Comparison of ENCODE assay signal across 15 cellular contexts in genomic region chr1:24506706-24507422, GRCh38. TPM values are rescaled to one million over a fixed set of nuclear protein-coding genes. Genes with fewer than 3 reads are reported as not detected.
A peak's percentile ranks its signal among the peaks of the same experiment; 100 is the strongest.
DNase-seq lines count a peak whose midpoint lies in the region; ATAC-seq, FAIRE-seq and TF ChIP-seq lines count a peak whose summit lies in the region.
"Had no signal": no experiment of that assay in that cellular context is flagged by ENCODE, and none has a peak within 500 bp of the region (broad histone marks: within the 10 kb centered on the region; RNA-seq: fewer than 3 reads in every experiment).

No MANE protein-coding gene starts in this region.

- ATAC-seq in stimulated activated memory B cell treated with anti-CD40 and anti-IgM and Interleukin-4, amounts not matched to agents 10 μg/mL and 1 μg/mL and 100 μg/mL, for 72 hours: no peak
- ATAC-seq in stimulated activated naive B cell treated with anti-CD40 and anti-IgM and Interleukin-4, amounts not matched to agents 10 μg/mL and 1 μg/mL and 100 μg/mL, for 72 hours (replicated peaks): no peak
- no peak for ATAC-seq in GM21723 (IDR thresholded peaks at IDR 0.05; ENCODE audit: unreplicated experiment)

- POLR2A ChIA-PET in activated CD4-positive, alpha-beta memory T cell treated with anti-CD3 and anti-CD28 coated beads for 36 hours (lab: Charles Lee): interaction anchor here (0.6 to 2.3 kb wide), 3 partner anchors 18 to 91 kb away, joined by 3 to 6 read pairs (median 6); partner anchors contain the start of gene NIPAL3
- POLR2A ChIA-PET in H1 (lab: Charles Lee; ENCODE audit: partially characterized antibody): no interaction called here

- no peak overlapping the region for H4K8ac ChIP-seq in H1 (ENCODE audit: extremely low read depth, insufficient read depth, low read length)

- DNase-seq in activated effector memory CD4-positive, alpha-beta T cell treated with anti-CD3 and anti-CD28 coated beads, Interleukin-2, amount 50 U/mL, for 16 hours: peak; percentile 72
- DNase-seq in activated effector memory CD4-positive, alpha-beta T cell treated with Interleukin-2 at 50 U/mL for 16 hours: no peak
- peak; percentile 28 for DNase-seq in activated CD4-positive, alpha-beta memory T cell treated with anti-CD3 and anti-CD28 coated beads for 36 hours
- DNase-seq in H1 (ENCODE audit: low read depth in 1 of 2, low spot score in 2 of 2) (no peak), NCI-H2171 treated with DMSO at 0.1 percent for 48 hours (lab: John Stamatoyannopoulos, UW) (no peak)
- DNase-seq in stimulated activated naive B cell treated with anti-CD40 and anti-IgM and Interleukin-4, amounts not matched to agents 10 μg/mL and 1 μg/mL and 100 μg/mL, for 72 hours: no peak
- DNase-seq: amygdala; DMS53; NCI-H1417; NCI-H510A treated with DMSO at 0.1 percent for 48 hours; PC-9; stimulated activated CD4-positive, alpha-beta T cell treated with anti-CD3 and anti-CD28 coated beads, Interleukin-15, amount 100 ng/mL, for 24 hours had no signal

- TF ChIP-seq POLR2A in H1 (IDR thresholded peaks at IDR 0.05; ENCODE audit: control extremely low read depth in 1 of 2, low read depth in 2 of 2, low read length in 2 of 2): no peak

- H3K14ac ChIP-seq in H1 (ENCODE audit: insufficient read length): no peak overlapping the region

- no peak overlapping the region; a peak in 2 of 4 replicates for H3K4me2 ChIP-seq in H1 (ENCODE audit: insufficient read depth in 1 of 2, low read depth in 2 of 2, low read length in 2 of 2)
- H3K4me2 ChIP-seq: PC-9 had no signal

- no peak overlapping the region for H2AK5ac ChIP-seq in H1 (ENCODE audit: low read depth, low read length)

- H3K36me3 Mint-ChIP-seq in activated CD4-positive, alpha-beta memory T cell treated with anti-CD3 and anti-CD28 coated beads for 36 hours: peaks cover 45% of the 10 kb centered on the region
- peaks cover 16% of the 10 kb centered on the region for H3K36me3 Mint-ChIP-seq in stimulated activated memory B cell treated with anti-CD40 and anti-IgM and Interleukin-4, amounts not matched to agents 10 μg/mL and 1 μg/mL and 100 μg/mL, for 72 hours
- H3K36me3 Mint-ChIP-seq in stimulated activated naive B cell treated with anti-CD40 and anti-IgM and Interleukin-4, amounts not matched to agents 10 μg/mL and 1 μg/mL and 100 μg/mL, for 72 hours: peaks cover 13% of the 10 kb centered on the region in 2 donors

- peak overlapping the region; percentile 57 for H3K4me3 Mint-ChIP-seq in activated CD4-positive, alpha-beta memory T cell treated with anti-CD3 and anti-CD28 coated beads for 36 hours
- no peak overlapping the region for H3K4me3 Mint-ChIP-seq in stimulated activated memory B cell treated with anti-CD40 and anti-IgM and Interleukin-4, amounts not matched to agents 10 μg/mL and 1 μg/mL and 100 μg/mL, for 72 hours
- no peak overlapping the region for H3K4me3 Mint-ChIP-seq in stimulated activated naive B cell treated with anti-CD40 and anti-IgM and Interleukin-4, amounts not matched to agents 10 μg/mL and 1 μg/mL and 100 μg/mL, for 72 hours

- H3K4me1 ChIP-seq in H1 (replicated peaks in 1 of 4; ENCODE audit: control insufficient read depth in 3 of 4, insufficient read depth in 4 of 4, low read length in 3 of 4): peaks cover 0 to 15% (median 14%) of the 10 kb centered on the region in 4 experiments; a peak in 6 of 7 replicates

- H3K27me3 ChIP-seq in H1 (replicated peaks in 1 of 4; ENCODE audit: control insufficient read depth in 3 of 4, extremely low read depth in 1 of 4, insufficient read depth in 3 of 4, low read length in 3 of 4): peaks cover 0 to 7% (median 0%) of the 10 kb centered on the region in 4 experiments; a peak in 3 of 7 replicates

- peaks cover 67% of the 10 kb centered on the region for H3K4me1 Mint-ChIP-seq in activated CD4-positive, alpha-beta memory T cell treated with anti-CD3 and anti-CD28 coated beads for 36 hours (ENCODE audit: low read depth)
- peaks cover 57% of the 10 kb centered on the region for H3K4me1 Mint-ChIP-seq in stimulated activated memory B cell treated with anti-CD40 and anti-IgM and Interleukin-4, amounts not matched to agents 10 μg/mL and 1 μg/mL and 100 μg/mL, for 72 hours
- H3K4me1 Mint-ChIP-seq in stimulated activated naive B cell treated with anti-CD40 and anti-IgM and Interleukin-4, amounts not matched to agents 10 μg/mL and 1 μg/mL and 100 μg/mL, for 72 hours: peaks cover 24 to 57% of the 10 kb centered on the region in 2 donors

- CTCF ChIA-PET in activated CD4-positive, alpha-beta memory T cell treated with anti-CD3 and anti-CD28 coated beads for 36 hours (lab: Charles Lee): interaction anchor here (0.7 to 7.2 kb wide), 9 partner anchors 15 to 92 kb away, joined by 3 to 62 read pairs (median 4); partner anchors contain the start of gene NIPAL3
- CTCF ChIA-PET in H1 (lab: Charles Lee; ENCODE audit: partially characterized antibody): interaction anchor here (1.0 to 3.7 kb wide), 3 partner anchors 19 to 80 kb away, joined by 3 to 18 read pairs (median 5); no protein-coding TSS in a partner anchor

- peak overlapping the region; percentile 5; the same call in 1 of the 2 replicates for H2BK12ac ChIP-seq in H1 (ENCODE audit: low read depth, low read length)

- no peak overlapping the region for H2BK20ac ChIP-seq in H1 (ENCODE audit: low read length)

- no peak overlapping the region for H3K56ac ChIP-seq in H1 (replicated peaks; ENCODE audit: insufficient read length, low read depth, low read length)

- no peak overlapping the region for H4K91ac ChIP-seq in H1 (replicated peaks; ENCODE audit: insufficient read length, low read length)

- no peak for FAIRE-seq in H1 (lab: Jason Lieb, UNC)

- H3K27me3 Mint-ChIP-seq in activated CD4-positive, alpha-beta memory T cell treated with anti-CD3 and anti-CD28 coated beads for 36 hours: no peaks in the 10 kb centered on the region
- H3K27me3 Mint-ChIP-seq in stimulated activated memory B cell treated with anti-CD40 and anti-IgM and Interleukin-4, amounts not matched to agents 10 μg/mL and 1 μg/mL and 100 μg/mL, for 72 hours: no peaks in the 10 kb centered on the region
- no peaks in the 10 kb centered on the region for H3K27me3 Mint-ChIP-seq in stimulated activated naive B cell treated with anti-CD40 and anti-IgM and Interleukin-4, amounts not matched to agents 10 μg/mL and 1 μg/mL and 100 μg/mL, for 72 hours

- H3K27ac Mint-ChIP-seq in activated CD4-positive, alpha-beta memory T cell treated with anti-CD3 and anti-CD28 coated beads for 36 hours: peak overlapping the region; percentile 90
- H3K27ac Mint-ChIP-seq in stimulated activated memory B cell treated with anti-CD40 and anti-IgM and Interleukin-4, amounts not matched to agents 10 μg/mL and 1 μg/mL and 100 μg/mL, for 72 hours: peak overlapping the region; percentile 42
- H3K27ac Mint-ChIP-seq in stimulated activated naive B cell treated with anti-CD40 and anti-IgM and Interleukin-4, amounts not matched to agents 10 μg/mL and 1 μg/mL and 100 μg/mL, for 72 hours: no peak overlapping the region

- TF ChIP-seq CTCF in H1 (IDR thresholded peaks at IDR 0.05; ENCODE audit: control extremely low read depth in 1 of 3, insufficient read depth in 1 of 3, low read depth in 1 of 3, low read length in 3 of 3): no peak

- no peaks in the 10 kb centered on the region for H4K20me1 ChIP-seq in H1 (replicated peaks in 1 of 2; ENCODE audit: control insufficient read depth in 1 of 2, insufficient read depth in 2 of 2, low read length in 2 of 2)

- no peaks in the 10 kb centered on the region; a peak in 1 of 4 replicates for H3K79me2 ChIP-seq in H1 (ENCODE audit: control insufficient read depth in 1 of 2, insufficient read depth in 2 of 2, low read length in 2 of 2)

- no peak overlapping the region for H2BK5ac ChIP-seq in H1 (ENCODE audit: low read depth, low read length)

- WGBS in H1 (ENCODE audit: extremely low coverage in 1 of 2, insufficient coverage in 1 of 2, insufficient read length in 1 of 2, insufficient replicate concordance in 2 of 2, low coverage in 1 of 2, low lambda C conversion rate in 2 of 2, missing lambda C conversion rate in 1 of 2), 2 experiments: 87% methylated on average over 5 of the region's 5 CpGs; no CpG with 5 or more reads in 1 of the 2 experiments

- intact Hi-C loops in activated CD4-positive, alpha-beta memory T cell treated with anti-CD3 and anti-CD28 coated beads for 36 hours (cut with micrococcal nuclease): loop anchor here (10.0 kb wide), 1 partner anchor 78 kb away; no protein-coding TSS in a partner anchor

- no peaks in the 10 kb centered on the region for H3K36me3 ChIP-seq in H1 (ENCODE audit: control insufficient read depth in 2 of 4, insufficient read depth in 4 of 4, low read length in 3 of 4)

- H3K9me3 Mint-ChIP-seq in activated CD4-positive, alpha-beta memory T cell treated with anti-CD3 and anti-CD28 coated beads for 36 hours: no peaks in the 10 kb centered on the region
- no peaks in the 10 kb centered on the region for H3K9me3 Mint-ChIP-seq in stimulated activated memory B cell treated with anti-CD40 and anti-IgM and Interleukin-4, amounts not matched to agents 10 μg/mL and 1 μg/mL and 100 μg/mL, for 72 hours
- no peaks in the 10 kb centered on the region for H3K9me3 Mint-ChIP-seq in stimulated activated naive B cell treated with anti-CD40 and anti-IgM and Interleukin-4, amounts not matched to agents 10 μg/mL and 1 μg/mL and 100 μg/mL, for 72 hours

- no peak overlapping the region for H2BK120ac ChIP-seq in H1 (replicated peaks; ENCODE audit: low read depth, low read length)

- no peak overlapping the region for H3K23ac ChIP-seq in H1 (ENCODE audit: insufficient read length)

- no peak for TF ChIP-seq RAD21 in H1 (IDR thresholded peaks at IDR 0.05 in 1 of 2, conservative IDR thresholded peaks at IDR 0.05 in 1 of 2; ENCODE audit: low read depth in 2 of 2, low read length in 2 of 2)

- no peak overlapping the region for H3K4me3 ChIP-seq in H1 (ENCODE audit: extremely low read depth in 1 of 4, insufficient read depth in 2 of 4, low read depth in 3 of 4, low read length in 4 of 4)
- H3K4me3 ChIP-seq: lung, PC-9 had no signal

- peaks cover 10% of the 10 kb centered on the region for H3K23me2 ChIP-seq in H1 (ENCODE audit: low read depth, low read length)

- no peak overlapping the region for H3K9ac ChIP-seq in H1 (replicated peaks in 1 of 4; ENCODE audit: extremely low read depth in 1 of 4, low read depth in 3 of 4, low read length in 3 of 4)

- no peak overlapping the region for H4K5ac ChIP-seq in H1 (ENCODE audit: insufficient read length, low read depth, low read length)

- no peak overlapping the region for H3K4ac ChIP-seq in H1 (replicated peaks; ENCODE audit: insufficient read length, low read depth, low read length)

- H3K18ac ChIP-seq in H1 (ENCODE audit: extremely low read depth, low read length): no peak overlapping the region

- TF ChIP-seq EP300 in H1 (IDR thresholded peaks at IDR 0.05; ENCODE audit: borderline replicate concordance in 1 of 2, low read depth in 2 of 2, low read length in 2 of 2): no peak

- H3K79me1 ChIP-seq in H1 (ENCODE audit: low read depth, low read length): no peaks in the 10 kb centered on the region

- no peak overlapping the region for H2BK15ac ChIP-seq in H1 (ENCODE audit: low read length)

- no peak overlapping the region for H2AFZ ChIP-seq in H1 (ENCODE audit: low read length)
- H2AFZ ChIP-seq: PC-9 had no signal

- no peak overlapping the region for H3K27ac ChIP-seq in H1 (ENCODE audit: low read depth, low read length)
- H3K27ac ChIP-seq: PC-9 had no signal

- no peaks in the 10 kb centered on the region for H3K9me3 ChIP-seq in H1 (ENCODE audit: insufficient read depth in 2 of 2, low read depth in 1 of 2, low read length in 1 of 2)

RNA-seq across cellular contexts. Expression of gene RCAN3, which starts 4.2 kb away (rescaled TPM):
- 10 to 100 TPM; 71.3 to 78.8 TPM for total RNA-seq in activated CD4-positive, alpha-beta memory T cell treated with anti-CD3 and anti-CD28 coated beads for 36 hours
- total RNA-seq in H1 (2021; fragmentation: NEBNext Ultra II Directional; extraction: Animal tissue kit (Norgen Biotek cat#: 25700)): 15.2 and 16.6 TPM in 2 replicates
- polyA plus RNA-seq in H1 (2011; rRNA removed): 5.6 and 5.9 TPM in 2 replicates
- polyA plus RNA-seq in H1 (2011; cell fraction: cytosol; rRNA removed): 7.1 TPM
- polyA plus RNA-seq in H1 (2011; cell fraction: nucleus; rRNA removed): 6.4 TPM
- 5.4 to 12.8 TPM (median 7.1 TPM) in 4 replicates for polyA plus RNA-seq in H1 (2012, experiment 1 of 2)
- 2.1 TPM for polyA plus RNA-seq in H1 (2012, experiment 2 of 2)
- 8.2 TPM for polyA plus RNA-seq in H1 (2013, experiment 1 of 2)
- 9.0 TPM for polyA plus RNA-seq in H1 (2013, experiment 2 of 2)
- 11.2 and 12.2 TPM in 2 replicates for polyA minus RNA-seq in H1 (2011; rRNA and poly(A)+ RNA removed)
- polyA minus RNA-seq in H1 (2011; cell fraction: cytosol; rRNA and poly(A)+ RNA removed): 7.3 TPM
- 4.9 TPM for polyA minus RNA-seq in H1 (2011; cell fraction: nucleus; rRNA and poly(A)+ RNA removed)

RNA-seq across cellular contexts. Expression of gene NCMAP, which starts 49.0 kb away (rescaled TPM):
- total RNA-seq in activated CD4-positive, alpha-beta memory T cell treated with anti-CD3 and anti-CD28 coated beads for 36 hours: under 1 TPM; 0.05 to 0.07 TPM
- 0.21 and 0.39 TPM in 2 replicates for total RNA-seq in H1 (2021; fragmentation: NEBNext Ultra II Directional; extraction: Animal tissue kit (Norgen Biotek cat#: 25700))
- 0.14 and 0.21 TPM in 2 replicates for polyA plus RNA-seq in H1 (2011; rRNA removed)
- 0.26 TPM for polyA plus RNA-seq in H1 (2011; cell fraction: cytosol; rRNA removed)
- polyA plus RNA-seq in H1 (2011; cell fraction: nucleus; rRNA removed): 0.19 TPM
- polyA plus RNA-seq in H1 (2012, experiment 1 of 2): 0.09 to 0.19 TPM (median 0.12 TPM) in 4 replicates
- 0.10 TPM for polyA plus RNA-seq in H1 (2012, experiment 2 of 2)
- polyA plus RNA-seq in H1 (2013, experiment 1 of 2): 0.18 TPM
- 0.18 TPM for polyA plus RNA-seq in H1 (2013, experiment 2 of 2)
- polyA minus RNA-seq in H1 (2011; rRNA and poly(A)+ RNA removed): 0.46 and 0.66 TPM in 2 replicates
- not detected for polyA minus RNA-seq in H1 (2011; cell fraction: cytosol; rRNA and poly(A)+ RNA removed)
- not detected for polyA minus RNA-seq in H1 (2011; cell fraction: nucleus; rRNA and poly(A)+ RNA removed)

Comparison
In these comparisons a context has a peak if more than half of its experiments do, and no peak if none do; other contexts are left out.
1. DNase-seq: peak in activated effector memory CD4-positive, alpha-beta T cell treated with anti-CD3 and anti-CD28 coated beads, Interleukin-2, amount 50 U/mL, for 16 hours (single experiment) and activated CD4-positive, alpha-beta memory T cell treated with anti-CD3 and anti-CD28 coated beads for 36 hours (single experiment); none in activated effector memory CD4-positive, alpha-beta T cell treated with Interleukin-2 at 50 U/mL for 16 hours (single experiment), H1 (0 of 2), NCI-H2171 treated with DMSO at 0.1 percent for 48 hours (single experiment) and stimulated activated naive B cell treated with anti-CD40 and anti-IgM and Interleukin-4, amounts not matched to agents 10 μg/mL and 1 μg/mL and 100 μg/mL, for 72 hours (single experiment).